In the genomic region with DNA sequence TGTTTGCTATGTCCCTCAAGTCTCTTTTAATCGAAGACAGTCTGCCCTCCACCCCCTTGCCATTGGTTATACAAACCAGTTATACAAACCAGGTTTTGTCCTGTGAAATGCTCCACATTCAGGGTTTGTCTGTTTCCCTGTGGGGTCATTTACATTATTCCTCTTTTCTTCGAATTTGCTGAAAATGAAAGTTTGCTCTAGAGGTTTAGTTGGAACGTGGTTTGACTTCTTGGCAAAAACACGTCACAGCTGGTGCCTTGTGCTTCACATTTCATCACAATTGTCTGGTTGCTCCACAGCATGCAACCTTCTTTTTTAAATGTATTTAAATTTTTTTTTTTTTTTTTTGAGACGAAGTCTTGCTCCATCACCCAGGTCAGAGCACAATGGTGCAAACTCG, we compare ENCODE assay signal across 24 cellular contexts. TPM values are rescaled to one million over a fixed set of nuclear protein-coding genes. Genes with fewer than 3 reads are reported as not detected.
DNase-seq lines count a peak whose midpoint lies in the region; ATAC-seq and TF ChIP-seq lines count a peak whose summit lies in the region.
"Had no signal": no experiment of that assay in that cellular context is flagged by ENCODE, and none has a peak within 500 bp of the region (broad histone marks: within the 10 kb centered on the region; RNA-seq: fewer than 3 reads in every experiment).

No MANE protein-coding gene starts in this region.

- in situ Hi-C loops in IMR-90 (cut with MboI; ENCODE audit: low sequenced_read_pairs), result no loop called here

- no peak overlapping the region for H3K23ac ChIP-seq in IMR-90 (ENCODE audit: low read depth, low read length)

- no peak overlapping the region for H2BK15ac ChIP-seq in IMR-90 (ENCODE audit: low read depth, low read length)

- H4K20me1 ChIP-seq in IMR-90 (ENCODE audit: insufficient read depth, low read length), result no peaks in the 10 kb centered on the region
- H4K20me1 ChIP-seq: BLaER1 treated with 17β-estradiol and CSF1 and Interleukin-3, amounts not matched to agents 10 nM and 100 nM had no signal

- peak overlapping the region; percentile 40 for H2AFZ ChIP-seq in IMR-90 (replicated peaks; ENCODE audit: low read length, poor library complexity)
- H2AFZ ChIP-seq: parathyroid adenoma had no signal

- H3K56ac ChIP-seq in IMR-90 (ENCODE audit: extremely low read depth, insufficient read depth, low read length), result no peak overlapping the region

- no peaks in the 10 kb centered on the region for H3K36me3 ChIP-seq in IMR-90 (ENCODE audit: control insufficient read depth, insufficient read depth, low read length)
- no peaks in the 10 kb centered on the region for H3K36me3 ChIP-seq in H7 (replicated peaks; ENCODE audit: control insufficient read depth, insufficient read depth, low read length)
- H3K36me3 ChIP-seq: BLaER1 treated with 17β-estradiol and CSF1 and Interleukin-3, amounts not matched to agents 10 nM and 100 nM; tibial nerve; WERI-Rb-1 had no signal

- CTCF ChIA-PET in IMR-90 (lab: Yijun Ruan, JAX), result no interaction called here

- 38% methylated on average over 1 of the region's 6 CpGs; no CpG with 5 or more reads in 1 of the 2 experiments for WGBS in IMR-90 (ENCODE audit: extremely low coverage in 2 of 2, insufficient read length in 1 of 2), 2 experiments

- no TSS peak for BruUV-seq in IMR-90 (replicated peaks; lab: Mats Ljungman, UMichigan)

- peaks cover 0 to 6% of the 10 kb centered on the region in 2 donors for H3K36me3 Mint-ChIP-seq in CD14-positive monocyte
- H3K36me3 Mint-ChIP-seq in activated T-helper 1 cell treated with anti-CD3 and anti-CD28 coated beads, Interleukin-12 subunit alpha, Interleukin-12 subunit beta, Interleukin-2, Interleukin-4 antibody, amounts not matched to agents 30 ng/mL and 10 ng/mL and 1 ng/mL, durations not matched to agents 14 hours and 24 hours and 36 hours (ENCODE audit: low read depth), result peaks cover 11% of the 10 kb centered on the region
- H3K36me3 Mint-ChIP-seq: brain, IgD-negative memory B cell, naive B cell, T-cell had no signal

- H2AK9ac ChIP-seq in IMR-90 (replicated peaks; ENCODE audit: low read depth, low read length, poor library complexity), result no peak overlapping the region

- 0 out of 2 replicates have a peak overlapping the region, but pooled peaks have one; percentile 11 for H3K4me3 ChIP-seq in IMR-90 (ENCODE audit: insufficient read depth, low read depth, low read length)
- H3K4me3 ChIP-seq in H7 (ENCODE audit: insufficient read depth, low read depth, low read length), result no peak overlapping the region
- H3K4me3 ChIP-seq: BLaER1 treated with 17β-estradiol and CSF1 and Interleukin-3, amounts not matched to agents 10 nM and 100 nM; lung; skin epidermis; tibial nerve had no signal

- no peaks in the 10 kb centered on the region for H3K9me1 ChIP-seq in IMR-90 (ENCODE audit: insufficient read depth, low read length)

- H3K9ac ChIP-seq in IMR-90 (ENCODE audit: low read depth, low read length), result no peak overlapping the region; the same call in 1 of the 2 replicates
- H3K9ac ChIP-seq: BLaER1 treated with 17β-estradiol and CSF1 and Interleukin-3, amounts not matched to agents 10 nM and 100 nM; parathyroid adenoma had no signal

- no peak overlapping the region for H2AK5ac ChIP-seq in IMR-90 (ENCODE audit: low read depth, low read length)

- H3K14ac ChIP-seq in IMR-90 (replicated peaks; ENCODE audit: low read depth, low read length), result no peak overlapping the region

- H2BK5ac ChIP-seq in IMR-90 (ENCODE audit: low read depth, low read length, poor library complexity, severe bottlenecking), result no peak overlapping the region

- H3K27me3 ChIP-seq in IMR-90 (ENCODE audit: control insufficient read depth, insufficient read depth, low read length) (no peaks in the 10 kb centered on the region), H7 (ENCODE audit: control insufficient read depth, insufficient read depth, low read length) (no peaks in the 10 kb centered on the region)
- H3K27me3 ChIP-seq: BLaER1 treated with 17β-estradiol and CSF1 and Interleukin-3, amounts not matched to agents 10 nM and 100 nM; tibial nerve had no signal

- H3K4me1 Mint-ChIP-seq in CD14-positive monocyte, result peaks cover 45% of the 10 kb centered on the region
- peaks cover 58% of the 10 kb centered on the region for H3K4me1 Mint-ChIP-seq in activated T-helper 1 cell treated with anti-CD3 and anti-CD28 coated beads, Interleukin-12 subunit alpha, Interleukin-12 subunit beta, Interleukin-2, Interleukin-4 antibody, amounts not matched to agents 30 ng/mL and 10 ng/mL and 1 ng/mL, durations not matched to agents 14 hours and 24 hours and 36 hours (ENCODE audit: low read depth)
- H3K4me1 Mint-ChIP-seq: brain had no signal

- H3K4me2 ChIP-seq in IMR-90 (ENCODE audit: low read depth, low read length), result peak overlapping the region; percentile 91

- intact Hi-C loops in CD14-positive monocyte (cut with micrococcal nuclease) (no loop called here), IMR-90 (cut with micrococcal nuclease) (no loop called here)
- intact Hi-C loops in activated T-helper 1 cell treated with anti-CD3 and anti-CD28 coated beads, Interleukin-12 subunit alpha, Interleukin-12 subunit beta, Interleukin-2, Interleukin-4 antibody, amounts not matched to agents 30 ng/mL and 10 ng/mL and 1 ng/mL, durations not matched to agents 14 hours and 24 hours and 36 hours (cut with micrococcal nuclease), result no loop called here

- no peak overlapping the region for H4K91ac ChIP-seq in IMR-90 (ENCODE audit: insufficient read depth, low read depth, low read length)

- no peak overlapping the region for H3K4ac ChIP-seq in IMR-90 (ENCODE audit: low read depth, low read length)

- no peaks in the 10 kb centered on the region for H3K79me1 ChIP-seq in IMR-90 (ENCODE audit: low read depth in 1 of 2, low read length in 2 of 2)

- no peak overlapping the region; the same call in 1 of the 2 replicates for H3K27ac ChIP-seq in IMR-90 (ENCODE audit: insufficient read depth, low read length)
- H3K27ac ChIP-seq: parathyroid adenoma, skin epidermis, WERI-Rb-1 had no signal

- no peak overlapping the region for H2BK20ac ChIP-seq in IMR-90 (ENCODE audit: low read depth, low read length)

- peak overlapping the region in 1 of 2 donors; percentile 73 for H3K4me3 Mint-ChIP-seq in CD14-positive monocyte
- peak overlapping the region; percentile 50 for H3K4me3 Mint-ChIP-seq in activated T-helper 1 cell treated with anti-CD3 and anti-CD28 coated beads, Interleukin-12 subunit alpha, Interleukin-12 subunit beta, Interleukin-2, Interleukin-4 antibody, amounts not matched to agents 30 ng/mL and 10 ng/mL and 1 ng/mL, durations not matched to agents 14 hours and 24 hours and 36 hours
- H3K4me3 Mint-ChIP-seq: brain, IgD-negative memory B cell, immature natural killer cell, naive B cell, T-cell had no signal

- ATAC-seq in IMR-90 (ENCODE audit: low read depth) (peak; percentile 14; the same call in 1 of the 2 replicates), left lobe of liver (peak; percentile 15)
- no peak for ATAC-seq in activated CD4-positive, CD25-positive, alpha-beta regulatory T cell treated with anti-CD3 and anti-CD28 coated beads, Interleukin-2, amount 50 U/mL, for 24 hours
- ATAC-seq: T-cell had no signal

- TF ChIP-seq CTCF in CD14-positive monocyte (IDR thresholded peaks at IDR 0.05), result no peak
- TF ChIP-seq CTCF in IMR-90 (conservative IDR thresholded peaks at IDR 0.05; ENCODE audit: low read depth, low read length), result no peak

- peak overlapping the region; percentile 92 to 98 (median 97) for H3K27ac Mint-ChIP-seq in CD14-positive monocyte
- peak overlapping the region; percentile 82 for H3K27ac Mint-ChIP-seq in activated T-helper 1 cell treated with anti-CD3 and anti-CD28 coated beads, Interleukin-12 subunit alpha, Interleukin-12 subunit beta, Interleukin-2, Interleukin-4 antibody, amounts not matched to agents 30 ng/mL and 10 ng/mL and 1 ng/mL, durations not matched to agents 14 hours and 24 hours and 36 hours
- H3K27ac Mint-ChIP-seq: brain, IgD-negative memory B cell, T-cell had no signal

- no peak for TF ChIP-seq RAD21 in IMR-90 (IDR thresholded peaks at IDR 0.05; ENCODE audit: low read length)

- POLR2A ChIA-PET in IMR-90 (lab: Charles Lee; ENCODE audit: unreplicated experiment), result no interaction called here

- DNase-seq in CD14-positive monocyte (ENCODE audit: low spot score) (peak; percentile 86), IMR-90 (peak; percentile 13), left lobe of liver (ENCODE audit: low spot score) (no peak), epidermal melanocyte (ENCODE audit: insufficient read length, low spot score) (no peak), H7 (no peak)
- no peak for DNase-seq in activated T-helper 1 cell treated with anti-CD3 and anti-CD28 coated beads, Interleukin-12 subunit alpha, Interleukin-12 subunit beta, Interleukin-2, Interleukin-4 antibody, amounts not matched to agents 30 ng/mL and 10 ng/mL and 1 ng/mL, durations not matched to agents 14 hours and 24 hours and 36 hours (ENCODE audit: low spot score)
- DNase-seq: activated naive CD4-positive, alpha-beta T cell treated with anti-CD3 and anti-CD28 coated beads, Interleukin-2, amount 50 U/mL, for 16 hours; cortex of kidney; DMS153; immature natural killer cell; naive B cell; NCI-H82; RPMI8226; T-cell; WERI-Rb-1 had no signal

- peaks cover 2% of the 10 kb centered on the region; the same call in 1 of the 2 replicates for H3K4me1 ChIP-seq in IMR-90 (ENCODE audit: control insufficient read depth, insufficient read depth, low read length)
- H3K4me1 ChIP-seq: parathyroid adenoma, tibial nerve had no signal

- no peaks in the 10 kb centered on the region for H3K9me3 ChIP-seq in IMR-90 (ENCODE audit: control insufficient read depth, insufficient read depth, low read length)
- H3K9me3 ChIP-seq: BLaER1 treated with 17β-estradiol and CSF1 and Interleukin-3, amounts not matched to agents 10 nM and 100 nM; tibial nerve had no signal

- H3K18ac ChIP-seq in IMR-90 (ENCODE audit: low read depth, low read length), result no peak overlapping the region

- H3K9me3 Mint-ChIP-seq in CD14-positive monocyte, result no peaks in the 10 kb centered on the region
- H3K9me3 Mint-ChIP-seq in activated T-helper 1 cell treated with anti-CD3 and anti-CD28 coated beads, Interleukin-12 subunit alpha, Interleukin-12 subunit beta, Interleukin-2, Interleukin-4 antibody, amounts not matched to agents 30 ng/mL and 10 ng/mL and 1 ng/mL, durations not matched to agents 14 hours and 24 hours and 36 hours, result no peaks in the 10 kb centered on the region
- H3K9me3 Mint-ChIP-seq: brain, IgD-negative memory B cell, immature natural killer cell, naive B cell, T-cell had no signal

- no peak overlapping the region for H4K8ac ChIP-seq in IMR-90 (ENCODE audit: low read depth in 2 of 2, low read length in 2 of 2)

- dilution Hi-C loops in IMR-90 (cut with HindIII; ENCODE audit: low sequenced_read_pairs, unreplicated experiment), result no loop called here

- H2BK120ac ChIP-seq in IMR-90 (ENCODE audit: low read depth, low read length), result no peak overlapping the region

- no peaks in the 10 kb centered on the region for H3K27me3 Mint-ChIP-seq in CD14-positive monocyte (ENCODE audit: low read depth in 3 of 3)
- no peaks in the 10 kb centered on the region for H3K27me3 Mint-ChIP-seq in activated T-helper 1 cell treated with anti-CD3 and anti-CD28 coated beads, Interleukin-12 subunit alpha, Interleukin-12 subunit beta, Interleukin-2, Interleukin-4 antibody, amounts not matched to agents 30 ng/mL and 10 ng/mL and 1 ng/mL, durations not matched to agents 14 hours and 24 hours and 36 hours (ENCODE audit: insufficient read depth)
- H3K27me3 Mint-ChIP-seq: brain, IgD-negative memory B cell, naive B cell, T-cell had no signal

- H4K5ac ChIP-seq in IMR-90 (ENCODE audit: low read depth, low read length), result no peak overlapping the region

- no peak for TF ChIP-seq POLR2A in IMR-90 (IDR thresholded peaks at IDR 0.05; ENCODE audit: low read depth, low read length)

RNA-seq across cellular contexts. Expression of a gene that starts 4.2 kb away (rescaled TPM):
- 10 to 100 TPM; 45.0 to 56.8 TPM for polyA plus RNA-seq in CD14-positive monocyte
- under 0.01 TPM in 2 replicates for total RNA-seq in IMR-90 (2012; rRNA removed)
- 0.07 and 0.09 TPM in 2 replicates for polyA plus RNA-seq in IMR-90 (2012; rRNA removed)
- polyA plus RNA-seq in IMR-90 (2012; cell fraction: cytosol; rRNA removed), result not detected in 2 replicates
- 0.04 and 0.28 TPM in 2 replicates for polyA plus RNA-seq in IMR-90 (2012; cell fraction: nucleus; rRNA removed; ENCODE audit: low replicate concordance)
- 128 and 129 TPM in 2 replicates for total RNA-seq in activated T-helper 1 cell treated with anti-CD3 and anti-CD28 coated beads, Interleukin-12 subunit alpha, Interleukin-12 subunit beta, Interleukin-2, Interleukin-4 antibody, amounts not matched to agents 30 ng/mL and 10 ng/mL and 1 ng/mL, durations not matched to agents 14 hours and 24 hours and 36 hours
- total RNA-seq in left lobe of liver, result 2.9 TPM
- 0.18 and 0.31 TPM in 2 replicates for total RNA-seq in H7 (2014; rRNA removed; shearing (Covaris generic))

RNA-seq across cellular contexts. Expression of a gene that starts 29.7 kb away (rescaled TPM):
- polyA plus RNA-seq in CD14-positive monocyte (10 to 100 TPM; 11.9 to 13.0 TPM), IMR-90 (2012; rRNA removed) (7.3 and 9.0 TPM in 2 replicates)
- total RNA-seq in IMR-90 (2012; rRNA removed) (8.6 and 13.9 TPM in 2 replicates), left lobe of liver (3.2 TPM)
- polyA plus RNA-seq in IMR-90 (2012; cell fraction: cytosol; rRNA removed), result 1.3 and 1.8 TPM in 2 replicates
- 0.39 and 3.9 TPM in 2 replicates for polyA plus RNA-seq in IMR-90 (2012; cell fraction: nucleus; rRNA removed; ENCODE audit: low replicate concordance)
- 15.0 and 15.5 TPM in 2 replicates for total RNA-seq in activated T-helper 1 cell treated with anti-CD3 and anti-CD28 coated beads, Interleukin-12 subunit alpha, Interleukin-12 subunit beta, Interleukin-2, Interleukin-4 antibody, amounts not matched to agents 30 ng/mL and 10 ng/mL and 1 ng/mL, durations not matched to agents 14 hours and 24 hours and 36 hours
- 9.3 and 11.7 TPM in 2 replicates for total RNA-seq in H7 (2014; rRNA removed; shearing (Covaris generic))

RNA-seq across cellular contexts. Expression of a gene that starts 53.1 kb away (rescaled TPM):
- polyA plus RNA-seq in CD14-positive monocyte (not detected), IMR-90 (2012; rRNA removed) (not detected in 2 replicates)
- total RNA-seq in IMR-90 (2012; rRNA removed) (not detected in 2 replicates), left lobe of liver (not detected)
- not detected in 2 replicates for polyA plus RNA-seq in IMR-90 (2012; cell fraction: cytosol; rRNA removed)
- not detected in 2 replicates for polyA plus RNA-seq in IMR-90 (2012; cell fraction: nucleus; rRNA removed; ENCODE audit: low replicate concordance)
- total RNA-seq in activated T-helper 1 cell treated with anti-CD3 and anti-CD28 coated beads, Interleukin-12 subunit alpha, Interleukin-12 subunit beta, Interleukin-2, Interleukin-4 antibody, amounts not matched to agents 30 ng/mL and 10 ng/mL and 1 ng/mL, durations not matched to agents 14 hours and 24 hours and 36 hours, result 0.27 and 0.31 TPM in 2 replicates
- not detected in 2 replicates for total RNA-seq in H7 (2014; rRNA removed; shearing (Covaris generic))
- total RNA-seq: H4, lung, T-cell, tibial nerve had no signal
- polyA plus RNA-seq: IgD-negative memory B cell, immature natural killer cell, lung had no signal

RNA-seq across cellular contexts. Expression of a gene that starts 54.1 kb away (rescaled TPM):
- polyA plus RNA-seq in CD14-positive monocyte, result not detected
- not detected in 2 replicates for total RNA-seq in IMR-90 (2012; rRNA removed)
- polyA plus RNA-seq in IMR-90 (2012; rRNA removed), result not detected in 2 replicates
- not detected in 2 replicates for polyA plus RNA-seq in IMR-90 (2012; cell fraction: cytosol; rRNA removed)
- polyA plus RNA-seq in IMR-90 (2012; cell fraction: nucleus; rRNA removed; ENCODE audit: low replicate concordance), result not detected in 2 replicates
- 2.4 and 2.5 TPM in 2 replicates for total RNA-seq in activated T-helper 1 cell treated with anti-CD3 and anti-CD28 coated beads, Interleukin-12 subunit alpha, Interleukin-12 subunit beta, Interleukin-2, Interleukin-4 antibody, amounts not matched to agents 30 ng/mL and 10 ng/mL and 1 ng/mL, durations not matched to agents 14 hours and 24 hours and 36 hours
- 0.23 TPM for total RNA-seq in left lobe of liver
- not detected in 2 replicates for total RNA-seq in H7 (2014; rRNA removed; shearing (Covaris generic))
- polyA plus RNA-seq: IgD-negative memory B cell had no signal

Comparison
In these comparisons a context has a peak if more than half of its experiments do, and no peak if none do; other contexts are left out.
1. DNase-seq: peak in CD14-positive monocyte (single experiment) and IMR-90 (single experiment); none in activated T-helper 1 cell treated with anti-CD3 and anti-CD28 coated beads, Interleukin-12 subunit alpha, Interleukin-12 subunit beta, Interleukin-2, Interleukin-4 antibody, amounts not matched to agents 30 ng/mL and 10 ng/mL and 1 ng/mL, durations not matched to agents 14 hours and 24 hours and 36 hours (single experiment), left lobe of liver (single experiment), epidermal melanocyte (single experiment) and H7 (single experiment).
2. ATAC-seq: peak in IMR-90 (single experiment) and left lobe of liver (single experiment); none in activated CD4-positive, CD25-positive, alpha-beta regulatory T cell treated with anti-CD3 and anti-CD28 coated beads, Interleukin-2, amount 50 U/mL, for 24 hours (0 of 2).
3. RNA of a gene that starts 4.2 kb away (total RNA-seq): 128 to 129 TPM in activated T-helper 1 cell treated with anti-CD3 and anti-CD28 coated beads, Interleukin-12 subunit alpha, Interleukin-12 subunit beta, Interleukin-2, Interleukin-4 antibody, amounts not matched to agents 30 ng/mL and 10 ng/mL and 1 ng/mL, durations not matched to agents 14 hours and 24 hours and 36 hours; 2.9 TPM in left lobe of liver (single experiment), 0.18 to 0.31 TPM in H7 and under 0.01 TPM in IMR-90; every median in the first group is over 10 times any median in the second.